ENCODE assay signal across 1 cellular context in genomic region chr2:128324897-128325410, GRCh38.
TF ChIP-seq lines count a peak whose summit lies in the region.

No MANE protein-coding gene starts in this region.

TF ChIP-seq in HepG2, 621 proteins besides CTCF, POLR2A, EP300 and RAD21 (continued from another document):
- TF ChIP-seq ZSCAN9 (CRISPR knock-in tag; IDR thresholded peaks at IDR 0.05; ENCODE audit: borderline replicate concordance), result no peak
- no peak for TF ChIP-seq FLYWCH1 (CRISPR knock-in tag; IDR thresholded peaks at IDR 0.05)
- no peak for TF ChIP-seq SMARCE1 (IDR thresholded peaks at IDR 0.05; ENCODE audit: borderline replicate concordance)
- no peak for TF ChIP-seq ZNF629 (CRISPR knock-in tag; conservative IDR thresholded peaks at IDR 0.05)
- TF ChIP-seq SMAD3 (CRISPR knock-in tag; IDR thresholded peaks at IDR 0.05), result no peak
- no peak for TF ChIP-seq SP4 (CRISPR knock-in tag; IDR thresholded peaks at IDR 0.05)
- TF ChIP-seq ZBTB26 (CRISPR knock-in tag; IDR thresholded peaks at IDR 0.05; ENCODE audit: borderline replicate concordance), result no peak
- no peak for TF ChIP-seq SNAPC5 (CRISPR knock-in tag; IDR thresholded peaks at IDR 0.05; ENCODE audit: borderline replicate concordance)
- TF ChIP-seq ZNF138 (CRISPR knock-in tag; IDR thresholded peaks at IDR 0.05; ENCODE audit: low read depth), result no peak
- TF ChIP-seq ARID4A (CRISPR knock-in tag; IDR thresholded peaks at IDR 0.05; ENCODE audit: borderline replicate concordance), result no peak
- no peak for TF ChIP-seq ZBTB38 (CRISPR knock-in tag; IDR thresholded peaks at IDR 0.05)
- TF ChIP-seq ZNF136 (CRISPR knock-in tag; IDR thresholded peaks at IDR 0.05; ENCODE audit: low read depth), result no peak
